24 cellular contexts compared by ENCODE assay signal in genomic region chr16:85477801-85478363, GRCh38.
A peak's percentile ranks its signal among the peaks of the same experiment; 100 is the strongest.
DNase-seq lines count a peak whose midpoint lies in the region; ATAC-seq and TF ChIP-seq lines count a peak whose summit lies in the region.
"Had no signal": no experiment of that assay in that cellular context is flagged by ENCODE, and none has a peak within 500 bp of the region (broad histone marks: within the 10 kb centered on the region; RNA-seq: fewer than 3 reads in every experiment).

No MANE protein-coding gene starts in this region.

- TF ChIP-seq POLR2A in adrenal gland (IDR thresholded peaks at IDR 0.05) = no peak

- dilution Hi-C loops in mammary epithelial cell (cut with HindIII; ENCODE audit: low sequenced_read_pairs) = no loop called here

- BruUV-seq in MCF 10A (replicated peaks; lab: Mats Ljungman, UMichigan) (no TSS peak), mammary epithelial cell (replicated peaks; lab: Mats Ljungman, UMichigan) (no TSS peak)

- TF ChIP-seq CTCF in MCF 10A (IDR thresholded peaks at IDR 0.05; ENCODE audit: unreplicated experiment) (no peak), mammary epithelial cell (conservative IDR thresholded peaks at IDR 0.05 in 1 of 2, IDR thresholded peaks at IDR 0.05 in 1 of 2; ENCODE audit: extremely low read depth in 1 of 2, insufficient read depth in 1 of 2, low read depth in 1 of 2, low read length in 2 of 2) (no peak), adrenal gland (IDR thresholded peaks at IDR 0.05) (no peak), glutamatergic neuron (IDR thresholded peaks at IDR 0.05; ENCODE audit: partially characterized antibody, unreplicated experiment) (no peak), brain microvascular endothelial cell (IDR thresholded peaks at IDR 0.05; ENCODE audit: low read depth, low read length, missing control alignments) (no peak), omental fat pad (IDR thresholded peaks at IDR 0.05) (no peak)

- H3K36me3 Mint-ChIP-seq in MCF 10A (ENCODE audit: insufficient read depth, unreplicated experiment) = peaks cover 7% of the 10 kb centered on the region
- H3K36me3 Mint-ChIP-seq in glutamatergic neuron (ENCODE audit: unreplicated experiment) = no peaks in the 10 kb centered on the region
- H3K36me3 Mint-ChIP-seq in T-helper 17 cell (ENCODE audit: low read depth) = peaks cover 6% of the 10 kb centered on the region
- H3K36me3 Mint-ChIP-seq in naive thymus-derived CD8-positive, alpha-beta T cell = no peaks in the 10 kb centered on the region

- in situ Hi-C loops in mammary epithelial cell (cut with MboI; ENCODE audit: low sequenced_read_pairs in 2 of 2) = no loop called here
- in situ Hi-C loops in brain microvascular endothelial cell (cut with HindIII; ENCODE audit: low pct_ligation_motif_present, low sequenced_read_pairs) = no loop called here

- no peaks in the 10 kb centered on the region for H3K27me3 ChIP-seq in mammary epithelial cell (ENCODE audit: insufficient read depth, low read length)
- no peaks in the 10 kb centered on the region for H3K27me3 ChIP-seq in adrenal gland
- H3K27me3 ChIP-seq in brain microvascular endothelial cell (replicated peaks) = peaks cover 3% of the 10 kb centered on the region

- WGBS in mammary epithelial cell (ENCODE audit: low coverage, missing lambda C conversion rate) = 91% methylated on average over 14 of the region's 24 CpGs
- 75 to 78% (median 77%) methylated on average over 21 to 24 of the region's 24 CpGs for WGBS in adrenal gland, 4 donors

- H3K4me1 ChIP-seq in mammary epithelial cell (ENCODE audit: insufficient read depth, low read length) (no peaks in the 10 kb centered on the region), adrenal gland (replicated peaks in 1 of 2) (peaks cover 9 to 21% of the 10 kb centered on the region in 2 donors)

- H3K4me2 ChIP-seq in mammary epithelial cell (ENCODE audit: insufficient read depth, low read depth, low read length) = no peak overlapping the region

- H3K4me1 Mint-ChIP-seq in MCF 10A (ENCODE audit: insufficient read depth, unreplicated experiment) = peaks cover 5% of the 10 kb centered on the region
- H3K4me1 Mint-ChIP-seq in glutamatergic neuron (ENCODE audit: low read depth, unreplicated experiment) = peaks cover 33% of the 10 kb centered on the region
- H3K4me1 Mint-ChIP-seq in T-helper 17 cell = peaks cover 7% of the 10 kb centered on the region
- H3K4me1 Mint-ChIP-seq in naive thymus-derived CD8-positive, alpha-beta T cell = peaks cover 0 to 8% (median 5%) of the 10 kb centered on the region in 4 donors

- H3K27me3 Mint-ChIP-seq in MCF 10A (ENCODE audit: insufficient read depth, unreplicated experiment) (peaks cover 7% of the 10 kb centered on the region), glutamatergic neuron (ENCODE audit: unreplicated experiment) (peaks cover 19% of the 10 kb centered on the region), T-helper 17 cell (peaks cover 14% of the 10 kb centered on the region)
- peaks cover 0 to 6% (median 0%) of the 10 kb centered on the region in 5 donors for H3K27me3 Mint-ChIP-seq in naive thymus-derived CD8-positive, alpha-beta T cell

- ATAC-seq in T-helper 17 cell (no peak), omental fat pad (ENCODE audit: low FRiP score) (no peak)
- no peak for ATAC-seq in naive thymus-derived CD8-positive, alpha-beta T cell
- ATAC-seq: GM12878, Panc1, Right ventricle myocardium inferior had no signal

- DNase-seq in MCF 10A (ENCODE audit: unreplicated experiment) (peak; percentile 20), mammary epithelial cell (no peak), adrenal gland (peak in 5 of 7 donors; percentile 38 to 81 (median 58)), glutamatergic neuron (no peak), brain microvascular endothelial cell (no peak), T-helper 17 cell (no peak), omental fat pad (ENCODE audit: low spot score) (no peak)
- no peak for DNase-seq in naive thymus-derived CD8-positive, alpha-beta T cell
- DNase-seq: 8988T; CD4-positive, alpha-beta T cell; DMS153; EL; GM23248; Kasumi-1; MM.1S; NCI-H1092 treated with DMSO at 0.1 percent for 48 hours; NCI-H146; NCI-H2029 treated with DMSO at 0.1 percent for 48 hours; NCI-H446 treated with DMSO at 0.1 percent for 48 hours; NCI-H69 had no signal

- POLR2A ChIA-PET in MCF 10A (lab: Yijun Ruan, JAX) = no interaction called here
- POLR2A ChIA-PET in naive thymus-derived CD8-positive, alpha-beta T cell (lab: Charles Lee) = interaction anchor here (0.8 kb wide), 1 partner anchor 81 kb away, joined by 3 read pairs; no protein-coding TSS in a partner anchor

- no peaks in the 10 kb centered on the region for H3K9me3 ChIP-seq in mammary epithelial cell (replicated peaks; ENCODE audit: insufficient read depth, low read length)
- H3K9me3 ChIP-seq in adrenal gland (replicated peaks in 1 of 3) = no peaks in the 10 kb centered on the region
- H3K9me3 ChIP-seq in T-helper 17 cell (ENCODE audit: control insufficient read depth, low read length, poor library complexity, severe bottlenecking) = no peaks in the 10 kb centered on the region

- H3K4me3 Mint-ChIP-seq in MCF 10A (ENCODE audit: unreplicated experiment) = no peak overlapping the region
- H3K4me3 Mint-ChIP-seq in glutamatergic neuron (ENCODE audit: unreplicated experiment) = no peak overlapping the region
- no peak overlapping the region for H3K4me3 Mint-ChIP-seq in T-helper 17 cell
- no peak overlapping the region for H3K4me3 Mint-ChIP-seq in naive thymus-derived CD8-positive, alpha-beta T cell
- H3K4me3 Mint-ChIP-seq: CD4-positive, alpha-beta T cell; IgD-negative memory B cell had no signal

- no peaks in the 10 kb centered on the region for H3K36me3 ChIP-seq in mammary epithelial cell (ENCODE audit: insufficient read depth, low read length)
- H3K36me3 ChIP-seq in adrenal gland (replicated peaks in 1 of 2) = no peaks in the 10 kb centered on the region
- H3K36me3 ChIP-seq in brain microvascular endothelial cell (replicated peaks) = no peaks in the 10 kb centered on the region

- intact Hi-C loops in MCF 10A (cut with micrococcal nuclease) (no loop called here), mammary epithelial cell (cut with micrococcal nuclease) (no loop called here), adrenal gland (cut with DNase I) (no loop called here)

- no peak overlapping the region for H3K27ac Mint-ChIP-seq in MCF 10A (ENCODE audit: low read depth, unreplicated experiment)
- peak overlapping the region; percentile 69 for H3K27ac Mint-ChIP-seq in glutamatergic neuron (ENCODE audit: unreplicated experiment)
- H3K27ac Mint-ChIP-seq in T-helper 17 cell = no peak overlapping the region
- H3K27ac Mint-ChIP-seq in naive thymus-derived CD8-positive, alpha-beta T cell = no peak overlapping the region
- H3K27ac Mint-ChIP-seq: CD4-positive, alpha-beta T cell had no signal

- H3K27ac ChIP-seq in mammary epithelial cell (ENCODE audit: insufficient read depth, low read depth, low read length) (no peak overlapping the region), adrenal gland (peak overlapping the region in 2 of 5 donors; percentile 30 to 46), brain microvascular endothelial cell (no peak overlapping the region)
- H3K27ac ChIP-seq: GM23248 had no signal

- no peak overlapping the region for H2AFZ ChIP-seq in mammary epithelial cell (ENCODE audit: low read depth, low read length)
- H2AFZ ChIP-seq: GM23248 had no signal

- H3K9me3 Mint-ChIP-seq in MCF 10A (ENCODE audit: unreplicated experiment) = no peaks in the 10 kb centered on the region
- H3K9me3 Mint-ChIP-seq in glutamatergic neuron (ENCODE audit: unreplicated experiment) = peaks cover 15% of the 10 kb centered on the region
- no peaks in the 10 kb centered on the region for H3K9me3 Mint-ChIP-seq in naive thymus-derived CD8-positive, alpha-beta T cell
- H3K9me3 Mint-ChIP-seq: CD4-positive, alpha-beta T cell; IgD-negative memory B cell had no signal

- no peaks in the 10 kb centered on the region for H3K79me2 ChIP-seq in mammary epithelial cell (ENCODE audit: insufficient read depth, low read length)

- H3K9ac ChIP-seq in mammary epithelial cell (ENCODE audit: insufficient read depth, low read length) = no peak overlapping the region
- H3K9ac ChIP-seq: GM23248 had no signal

- H4K20me1 ChIP-seq in mammary epithelial cell (ENCODE audit: insufficient read depth, low read length) = no peaks in the 10 kb centered on the region

- no peak overlapping the region for H3K4me3 ChIP-seq in mammary epithelial cell (replicated peaks in 1 of 3; ENCODE audit: insufficient read depth in 1 of 3, low read depth in 2 of 3, low read length in 3 of 3)
- no peak overlapping the region for H3K4me3 ChIP-seq in adrenal gland
- H3K4me3 ChIP-seq in brain microvascular endothelial cell (ENCODE audit: low read depth, low read length) = no peak overlapping the region
- H3K4me3 ChIP-seq: GM12878, GM23248 had no signal

- CTCF ChIA-PET in MCF 10A (lab: Yijun Ruan, JAX) = interaction anchor here (0.6 kb wide), 1 partner anchor 203 kb away, joined by 3 read pairs; no protein-coding TSS in a partner anchor
- CTCF ChIA-PET in mammary epithelial cell (lab: Charles Lee; ENCODE audit: low non-redundant PET) = no interaction called here

Comparison
In these comparisons a context has a peak if more than half of its experiments do, and no peak if none do; other contexts are left out.
1. DNase-seq: peak in MCF 10A (single experiment) and adrenal gland (5 of 7); none in mammary epithelial cell (single experiment), glutamatergic neuron (single experiment), brain microvascular endothelial cell (single experiment), T-helper 17 cell (0 of 3), omental fat pad (single experiment) and naive thymus-derived CD8-positive, alpha-beta T cell (0 of 10).